In the genomic region with DNA sequence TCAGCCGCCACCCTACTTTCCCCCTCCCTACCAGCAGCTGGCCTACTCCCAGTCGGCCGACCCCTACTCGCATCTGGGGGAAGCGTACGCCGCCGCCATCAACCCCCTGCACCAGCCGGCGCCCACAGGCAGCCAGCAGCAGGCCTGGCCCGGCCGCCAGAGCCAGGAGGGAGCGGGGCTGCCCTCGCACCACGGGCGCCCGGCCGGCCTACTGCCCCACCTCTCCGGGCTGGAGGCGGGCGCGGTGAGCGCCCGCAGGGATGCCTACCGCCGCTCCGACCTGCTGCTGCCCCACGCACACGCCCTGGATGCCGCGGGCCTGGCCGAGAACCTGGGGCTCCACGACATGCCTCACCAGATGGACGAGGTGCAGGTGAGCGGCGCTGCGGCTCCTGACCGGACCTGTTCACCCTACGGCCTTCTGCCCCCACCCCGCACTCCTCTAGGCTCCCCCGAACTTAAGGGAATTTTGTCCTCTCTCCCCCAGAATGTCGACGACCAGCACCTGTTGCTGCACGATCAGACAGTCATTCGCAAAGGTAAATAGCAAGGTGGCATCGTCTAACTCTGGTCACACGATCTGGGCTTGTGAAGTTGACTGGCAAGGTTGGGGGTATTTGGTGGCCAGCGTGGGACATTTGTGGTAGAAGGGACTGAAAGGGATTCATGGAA, we compare ENCODE assay signal across 13 cellular contexts. TPM values are rescaled to one million over a fixed set of nuclear protein-coding genes. Genes with fewer than 3 reads are reported as not detected.
DNase-seq lines count a peak whose midpoint lies in the region; ATAC-seq, FAIRE-seq and TF ChIP-seq lines count a peak whose summit lies in the region.
"Had no signal": no experiment of that assay in that cellular context is flagged by ENCODE, and none has a peak within 500 bp of the region (broad histone marks: within the 10 kb centered on the region; RNA-seq: fewer than 3 reads in every experiment).

No MANE protein-coding gene starts in this region.

- peaks cover 5% of the 10 kb centered on the region for H3K4me1 Mint-ChIP-seq in activated T-cell treated with anti-CD3 and anti-CD28 coated beads, Interleukin-2, amount 50 U/mL, for 72 hours (ENCODE audit: low read depth)

- FAIRE-seq in kidney (lab: Jason Lieb, UNC) (no peak), urothelium cell line (lab: Jason Lieb, UNC) (peak; percentile 56)

- no peak for DNase-seq in activated T-cell treated with anti-CD3 and anti-CD28 coated beads, Interleukin-2, amount 50 U/mL, for 72 hours
- DNase-seq in activated T-cell treated with anti-CD3 and anti-CD28 coated beads for 4 hours (no peak), choroid plexus epithelial cell (ENCODE audit: low read depth) (no peak), kidney (peak; percentile 65), urothelium cell line (ENCODE audit: low spot score) (no peak), SW 1271 (lab: John Stamatoyannopoulos, UW) (no peak), DMS153 (lab: John Stamatoyannopoulos, UW) (no peak)
- DNase-seq: ACHN; activated T-cell treated with anti-CD3 and anti-CD28 coated beads, Interleukin-2, amount 50 U/mL, for 24 hours; KBM-7; NCI-H2107 had no signal

- ATAC-seq in activated T-cell treated with anti-CD3 and anti-CD28 coated beads, Interleukin-2, amount 50 U/mL, for 72 hours (replicated peaks in 1 of 2), result no peak
- ATAC-seq in activated CD4-positive, CD25-positive, alpha-beta regulatory T cell treated with anti-CD3 and anti-CD28 coated beads, Interleukin-2, amount 50 U/mL, for 24 hours, result no peak
- ATAC-seq: Panc1 had no signal

- peak overlapping the region; percentile 30 for H3K27ac Mint-ChIP-seq in activated T-cell treated with anti-CD3 and anti-CD28 coated beads, Interleukin-2, amount 50 U/mL, for 72 hours
- H3K27ac Mint-ChIP-seq: activated T-cell treated with anti-CD3 and anti-CD28 coated beads, Interleukin-2, amount 50 U/mL, for 24 hours had no signal

- H3K4me1 ChIP-seq in kidney (ENCODE audit: control insufficient read depth in 1 of 2, insufficient read depth in 1 of 2, low read depth in 1 of 2, low read length in 2 of 2), result peaks cover 0 to 13% of the 10 kb centered on the region in 2 donors

- peak overlapping the region; percentile 63 for H3K4me3 ChIP-seq in choroid plexus epithelial cell (ENCODE audit: low read depth, low read length)
- no peak overlapping the region for H3K4me3 ChIP-seq in kidney (ENCODE audit: low read length in 2 of 2)

- H3K4me3 Mint-ChIP-seq in activated T-cell treated with anti-CD3 and anti-CD28 coated beads, Interleukin-2, amount 50 U/mL, for 72 hours, result no peak overlapping the region
- H3K4me3 Mint-ChIP-seq: activated T-cell treated with anti-CD3 and anti-CD28 coated beads, Interleukin-2, amount 50 U/mL, for 24 hours had no signal

- intact Hi-C loops in kidney (cut with DNase I), result no loop called here

- H3K27ac ChIP-seq in kidney (ENCODE audit: low read depth in 2 of 2, low read length in 2 of 2), result no peak overlapping the region

- H3K9me3 Mint-ChIP-seq in activated T-cell treated with anti-CD3 and anti-CD28 coated beads, Interleukin-2, amount 50 U/mL, for 72 hours, result no peaks in the 10 kb centered on the region
- H3K9me3 Mint-ChIP-seq: activated T-cell treated with anti-CD3 and anti-CD28 coated beads, Interleukin-2, amount 50 U/mL, for 24 hours had no signal

- no peak overlapping the region for H3K9ac ChIP-seq in kidney (ENCODE audit: low read length in 2 of 2)

- no peak for TF ChIP-seq CTCF in choroid plexus epithelial cell (conservative IDR thresholded peaks at IDR 0.05; ENCODE audit: low read depth, low read length)
- no peak for TF ChIP-seq CTCF in kidney (IDR thresholded peaks at IDR 0.05; ENCODE audit: borderline replicate concordance, extremely low read depth, insufficient read depth)

- no peaks in the 10 kb centered on the region for H3K36me3 ChIP-seq in kidney (ENCODE audit: control insufficient read depth in 1 of 2, insufficient read depth in 2 of 2, low read length in 2 of 2)

- H3K27me3 Mint-ChIP-seq in activated T-cell treated with anti-CD3 and anti-CD28 coated beads, Interleukin-2, amount 50 U/mL, for 72 hours (ENCODE audit: low read depth), result peaks cover 63% of the 10 kb centered on the region

- no peaks in the 10 kb centered on the region for H3K9me3 ChIP-seq in kidney (ENCODE audit: control insufficient read depth in 1 of 2, low read length in 2 of 2)

- no peaks in the 10 kb centered on the region for H3K36me3 Mint-ChIP-seq in activated T-cell treated with anti-CD3 and anti-CD28 coated beads, Interleukin-2, amount 50 U/mL, for 72 hours (ENCODE audit: insufficient read depth in 2 of 2)

RNA-seq across cellular contexts. Expression of a gene that starts 2.3 kb away (rescaled TPM):
- total RNA-seq in activated T-cell treated with anti-CD3 and anti-CD28 coated beads, Interleukin-2, amount 50 U/mL, for 72 hours, result under 1 TPM in 1 of 2 donors, not detected in 1; 0.07 TPM
- 1.4 TPM for total RNA-seq in kidney
- polyA plus RNA-seq in kidney (ENCODE audit: insufficient read depth, low read depth, low replicate concordance), result 0.65 TPM
